In genomic region chr2:39550701-39551285, GRCh38 we compare ENCODE assay signal across 15 cellular contexts.
DNase-seq lines count a peak whose midpoint lies in the region; ATAC-seq and TF ChIP-seq lines count a peak whose summit lies in the region.
"Had no signal": no experiment of that assay in that cellular context is flagged by ENCODE, and none has a peak within 500 bp of the region (broad histone marks: within the 10 kb centered on the region; RNA-seq: fewer than 3 reads in every experiment).

No MANE protein-coding gene starts in this region.

- no peak for TF ChIP-seq CTCF in WTC11 (IDR thresholded peaks at IDR 0.05)

- no peak overlapping the region for H3K27ac Mint-ChIP-seq in WTC11
- no peak overlapping the region for H3K27ac Mint-ChIP-seq in stimulated activated memory B cell treated with anti-CD40 and anti-IgM and Interleukin-4, amounts not matched to agents 10 μg/mL and 1 μg/mL and 100 μg/mL, for 72 hours
- H3K27ac Mint-ChIP-seq: neural progenitor cell; stimulated activated naive CD8-positive, alpha-beta T cell treated with anti-CD3 and anti-CD28 coated beads, Interleukin-15, Interleukin-2, amounts not matched to agents 100 ng/mL and 50 ng/mL, for 24 hours had no signal

- no peaks in the 10 kb centered on the region for H3K36me3 Mint-ChIP-seq in WTC11
- H3K36me3 Mint-ChIP-seq in stimulated activated memory B cell treated with anti-CD40 and anti-IgM and Interleukin-4, amounts not matched to agents 10 μg/mL and 1 μg/mL and 100 μg/mL, for 72 hours, result no peaks in the 10 kb centered on the region
- H3K36me3 Mint-ChIP-seq: neural progenitor cell had no signal

- DNase-seq in A172 (ENCODE audit: low spot score), result peak; percentile 22
- DNase-seq in HT1080 (ENCODE audit: low read depth), result peak; percentile 49
- DNase-seq in WTC11 (ENCODE audit: low spot score), result no peak
- DNase-seq in iris pigment epithelial cell (ENCODE audit: low read depth), result peak; percentile 62
- no peak for DNase-seq in NCI-H526 treated with DMSO at 0.1 percent for 48 hours (lab: John Stamatoyannopoulos, UW)
- DNase-seq in CD1c-positive myeloid dendritic cell (ENCODE audit: extremely low spot score), result no peak
- DNase-seq: activated CD4-positive, alpha-beta T cell treated with anti-CD3 and anti-CD28 coated beads, Interleukin-2, amount 50 U/mL, for 4 hours; anterior cingulate cortex; MG63; NCI-H2029; NCI-H526 had no signal

- no peaks in the 10 kb centered on the region for H3K27me3 Mint-ChIP-seq in WTC11 (ENCODE audit: low read depth)
- peaks cover under 1% of the 10 kb centered on the region for H3K27me3 Mint-ChIP-seq in stimulated activated memory B cell treated with anti-CD40 and anti-IgM and Interleukin-4, amounts not matched to agents 10 μg/mL and 1 μg/mL and 100 μg/mL, for 72 hours
- H3K27me3 Mint-ChIP-seq: stimulated activated naive CD8-positive, alpha-beta T cell treated with anti-CD3 and anti-CD28 coated beads, Interleukin-15, Interleukin-2, amounts not matched to agents 100 ng/mL and 50 ng/mL, for 24 hours had no signal

- H3K4me3 Mint-ChIP-seq in WTC11, result no peak overlapping the region
- H3K4me3 Mint-ChIP-seq in stimulated activated memory B cell treated with anti-CD40 and anti-IgM and Interleukin-4, amounts not matched to agents 10 μg/mL and 1 μg/mL and 100 μg/mL, for 72 hours, result no peak overlapping the region
- H3K4me3 Mint-ChIP-seq: neural progenitor cell; stimulated activated naive CD8-positive, alpha-beta T cell treated with anti-CD3 and anti-CD28 coated beads, Interleukin-15, Interleukin-2, amounts not matched to agents 100 ng/mL and 50 ng/mL, for 24 hours had no signal

- H3K4me1 Mint-ChIP-seq in WTC11, result peaks cover 9% of the 10 kb centered on the region; the same call in 1 of the 2 replicates
- no peaks in the 10 kb centered on the region for H3K4me1 Mint-ChIP-seq in stimulated activated memory B cell treated with anti-CD40 and anti-IgM and Interleukin-4, amounts not matched to agents 10 μg/mL and 1 μg/mL and 100 μg/mL, for 72 hours
- H3K4me1 Mint-ChIP-seq: neural progenitor cell had no signal

- CTCF ChIA-PET in WTC11 (lab: Charles Lee), result interaction anchor here (0.8 to 1.3 kb wide), 2 partner anchors 175 to 178 kb away, joined by 3 read pairs; no protein-coding TSS in a partner anchor

- ATAC-seq in WTC11, result no peak
- ATAC-seq in stimulated activated memory B cell treated with anti-CD40 and anti-IgM and Interleukin-4, amounts not matched to agents 10 μg/mL and 1 μg/mL and 100 μg/mL, for 72 hours, result no peak
- no peak for ATAC-seq in GM18870 (IDR thresholded peaks at IDR 0.05; ENCODE audit: unreplicated experiment)

- POLR2A ChIA-PET in WTC11 (lab: Charles Lee), result interaction anchor here (0.6 kb wide), 1 partner anchor 60 kb away, joined by 4 read pairs; no protein-coding TSS in a partner anchor

- peaks cover 14% of the 10 kb centered on the region; the same call in 1 of the 2 replicates for H3K9me3 Mint-ChIP-seq in WTC11
- no peaks in the 10 kb centered on the region for H3K9me3 Mint-ChIP-seq in stimulated activated memory B cell treated with anti-CD40 and anti-IgM and Interleukin-4, amounts not matched to agents 10 μg/mL and 1 μg/mL and 100 μg/mL, for 72 hours
- H3K9me3 Mint-ChIP-seq: stimulated activated naive CD8-positive, alpha-beta T cell treated with anti-CD3 and anti-CD28 coated beads, Interleukin-15, Interleukin-2, amounts not matched to agents 100 ng/mL and 50 ng/mL, for 24 hours had no signal

TF ChIP-seq in WTC11, 78 proteins besides CTCF, POLR2A, EP300 and RAD21:
- TF ChIP-seq GABPB1 (CRISPR knock-in tag; IDR thresholded peaks at IDR 0.05) (peak; percentile 94), ZNF281 (CRISPR knock-in tag; IDR thresholded peaks at IDR 0.05) (no peak)

Comparison
In these comparisons a context has a peak if more than half of its experiments do, and no peak if none do; other contexts are left out.
1. DNase-seq: peak in A172 (single experiment), HT1080 (single experiment) and iris pigment epithelial cell (single experiment); none in WTC11 (single experiment), NCI-H526 treated with DMSO at 0.1 percent for 48 hours (single experiment) and CD1c-positive myeloid dendritic cell (single experiment).